Comparison of ENCODE assay signal across 8 cellular contexts in the genomic region with DNA sequence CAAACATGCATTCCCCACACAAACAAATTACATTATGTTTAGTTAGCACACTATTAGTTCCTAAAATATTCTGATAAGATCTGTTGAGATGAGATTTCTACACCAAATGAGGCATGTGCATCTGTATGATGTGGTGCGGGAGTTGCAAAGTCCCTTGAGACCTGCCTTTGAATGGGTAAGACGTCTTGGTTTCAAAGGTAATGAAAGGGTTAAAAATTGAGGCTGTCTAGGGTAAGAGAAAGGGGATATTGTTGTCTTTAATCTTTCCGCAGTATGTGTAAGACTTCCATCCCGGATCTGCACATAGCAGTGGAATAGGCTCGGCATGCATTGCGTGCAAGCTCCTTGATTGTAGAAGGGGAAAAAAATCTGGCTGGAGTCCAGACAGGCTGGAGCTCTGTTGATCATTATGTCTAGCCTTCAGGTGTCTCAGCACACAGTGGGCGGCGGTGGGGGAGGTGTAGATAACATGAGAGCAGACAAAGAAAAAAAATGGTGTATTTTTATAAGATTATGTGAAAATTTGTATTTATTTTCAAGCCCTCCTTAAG.
DNase-seq lines count a peak whose midpoint lies in the region; FAIRE-seq and TF ChIP-seq lines count a peak whose summit lies in the region.

No MANE protein-coding gene starts in this region.

- no peaks in the 10 kb centered on the region for H3K9me2 ChIP-seq in DOHH2 (replicated peaks; ENCODE audit: control insufficient read depth, low read length)

- POLR2A ChIA-PET in HEK293 (lab: Yijun Ruan, JAX), result interaction anchor here (0.5 to 3.5 kb wide), 5 partner anchors 8 to 45 kb away, joined by 3 to 12 read pairs (median 3); no protein-coding TSS in a partner anchor

- peak overlapping the region; percentile 93 for H3K27ac ChIP-seq in DOHH2 (ENCODE audit: low read depth, low read length)
- H3K27ac ChIP-seq in HEK293 (ENCODE audit: extremely low read depth, low read depth, low read length), result peak overlapping the region; percentile 81

- CTCF ChIA-PET in HEK293 (lab: Yijun Ruan, JAX), result interaction anchor here (1.0 kb wide), 1 partner anchor 177 kb away, joined by 5 read pairs; no protein-coding TSS in a partner anchor

- peak overlapping the region; percentile 81 for H3K4me3 ChIP-seq in DOHH2 (ENCODE audit: low read length)
- H3K4me3 ChIP-seq in HEK293 (ENCODE audit: low read depth, low read length), result peak overlapping the region; percentile 86
- H3K4me3 ChIP-seq in skeletal muscle cell (ENCODE audit: low read depth, low read length), result peak overlapping the region; percentile 55

- in situ Hi-C loops in SK-MEL-5 (cut with HindIII; ENCODE audit: low pct_unique_long_range_greater_than_20kb, low sequenced_read_pairs), result no loop called here

- FAIRE-seq in frontal cortex (lab: Jason Lieb, UNC), result no peak

- H3K79me2 ChIP-seq in DOHH2 (ENCODE audit: control insufficient read depth, low read length), result peaks cover 86% of the 10 kb centered on the region

- DNase-seq in NAMALWA (ENCODE audit: low spot score), result peak; percentile 92
- peak; percentile 98 for DNase-seq in SK-MEL-5 (ENCODE audit: low read depth, low spot score)
- peak; percentile 86 for DNase-seq in amniotic stem cell (lab: John Stamatoyannopoulos, UW)
- DNase-seq in hepatic stellate cell (ENCODE audit: low spot score), result peak; percentile 27
- peak; percentile 95 for DNase-seq in skeletal muscle cell (ENCODE audit: low read depth)
- DNase-seq in frontal cortex (ENCODE audit: low spot score in 2 of 2), result no peak

- peaks cover 46% of the 10 kb centered on the region for H3K4me1 ChIP-seq in DOHH2 (ENCODE audit: control insufficient read depth, low read length)
- peaks cover 22% of the 10 kb centered on the region for H3K4me1 ChIP-seq in HEK293 (ENCODE audit: control insufficient read depth, insufficient read depth, low read length)

- no peaks in the 10 kb centered on the region for H3K9me3 ChIP-seq in DOHH2 (ENCODE audit: control insufficient read depth, insufficient read depth, low read length)
- H3K9me3 ChIP-seq in HEK293 (ENCODE audit: control insufficient read depth, insufficient read depth, low read depth, low read length), result no peaks in the 10 kb centered on the region

- TF ChIP-seq CTCF in DOHH2 (IDR thresholded peaks at IDR 0.05; ENCODE audit: low read depth, low read length, poor library complexity, severe bottlenecking) (no peak), HEK293 (tag by site-specific recombination; IDR thresholded peaks at IDR 0.05) (no peak)

- H3K36me3 ChIP-seq in DOHH2 (ENCODE audit: control insufficient read depth, low read length) (peaks cover 54% of the 10 kb centered on the region), HEK293 (ENCODE audit: control insufficient read depth in 2 of 2, insufficient read depth in 1 of 2, low read length in 2 of 2) (no peaks in the 10 kb centered on the region)

- no peaks in the 10 kb centered on the region for H3K27me3 ChIP-seq in DOHH2 (ENCODE audit: control insufficient read depth, low read length)

- peak overlapping the region; percentile 74 for H3K4me2 ChIP-seq in DOHH2 (ENCODE audit: low read length)

- 0 out of 2 replicates have a peak, but pooled peaks cover 4% of the 10 kb centered on the region for H4K20me1 ChIP-seq in DOHH2 (ENCODE audit: control insufficient read depth, insufficient read depth, low read depth, low read length)

- peaks cover 48% of the 10 kb centered on the region for H3F3A ChIP-seq in DOHH2 (ENCODE audit: control insufficient read depth, insufficient read depth)

TF ChIP-seq in HEK293, 187 proteins besides CTCF, POLR2A, EP300 and RAD21 (continues in another document):
- no peak for TF ChIP-seq ZNF341 (tag by site-specific recombination; IDR thresholded peaks at IDR 0.05; ENCODE audit: low read depth)
- no peak for TF ChIP-seq ZNF658 (tag by site-specific recombination; IDR thresholded peaks at IDR 0.05)
- TF ChIP-seq, protein P1, sequence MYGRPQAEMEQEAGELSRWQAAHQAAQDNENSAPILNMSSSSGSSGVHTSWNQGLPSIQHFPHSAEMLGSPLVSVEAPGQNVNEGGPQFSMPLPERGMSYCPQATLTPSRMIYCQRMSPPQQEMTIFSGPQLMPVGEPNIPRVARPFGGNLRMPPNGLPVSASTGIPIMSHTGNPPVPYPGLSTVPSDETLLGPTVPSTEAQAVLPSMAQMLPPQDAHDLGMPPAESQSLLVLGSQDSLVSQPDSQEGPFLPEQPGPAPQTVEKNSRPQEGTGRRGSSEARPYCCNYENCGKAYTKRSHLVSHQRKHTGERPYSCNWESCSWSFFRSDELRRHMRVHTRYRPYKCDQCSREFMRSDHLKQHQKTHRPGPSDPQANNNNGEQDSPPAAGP (tag by site-specific recombination; IDR thresholded peaks at IDR 0.05), result no peak
- TF ChIP-seq TRIM28 (IDR thresholded peaks at IDR 0.05; ENCODE audit: borderline replicate concordance, low read length), result peak; percentile 93
- peak; percentile 91 for TF ChIP-seq ZXDB (tag by site-specific recombination; IDR thresholded peaks at IDR 0.05)
- TF ChIP-seq KLF16 (tag by site-specific recombination; IDR thresholded peaks at IDR 0.05), result no peak
- no peak for TF ChIP-seq ZFP37 (tag by site-specific recombination; IDR thresholded peaks at IDR 0.05)
- no peak for TF ChIP-seq HOXC10 (CRISPR knock-in tag; IDR thresholded peaks at IDR 0.05)
- no peak for TF ChIP-seq ZNF350 (tag by site-specific recombination; IDR thresholded peaks at IDR 0.05)
- TF ChIP-seq, protein P2, sequence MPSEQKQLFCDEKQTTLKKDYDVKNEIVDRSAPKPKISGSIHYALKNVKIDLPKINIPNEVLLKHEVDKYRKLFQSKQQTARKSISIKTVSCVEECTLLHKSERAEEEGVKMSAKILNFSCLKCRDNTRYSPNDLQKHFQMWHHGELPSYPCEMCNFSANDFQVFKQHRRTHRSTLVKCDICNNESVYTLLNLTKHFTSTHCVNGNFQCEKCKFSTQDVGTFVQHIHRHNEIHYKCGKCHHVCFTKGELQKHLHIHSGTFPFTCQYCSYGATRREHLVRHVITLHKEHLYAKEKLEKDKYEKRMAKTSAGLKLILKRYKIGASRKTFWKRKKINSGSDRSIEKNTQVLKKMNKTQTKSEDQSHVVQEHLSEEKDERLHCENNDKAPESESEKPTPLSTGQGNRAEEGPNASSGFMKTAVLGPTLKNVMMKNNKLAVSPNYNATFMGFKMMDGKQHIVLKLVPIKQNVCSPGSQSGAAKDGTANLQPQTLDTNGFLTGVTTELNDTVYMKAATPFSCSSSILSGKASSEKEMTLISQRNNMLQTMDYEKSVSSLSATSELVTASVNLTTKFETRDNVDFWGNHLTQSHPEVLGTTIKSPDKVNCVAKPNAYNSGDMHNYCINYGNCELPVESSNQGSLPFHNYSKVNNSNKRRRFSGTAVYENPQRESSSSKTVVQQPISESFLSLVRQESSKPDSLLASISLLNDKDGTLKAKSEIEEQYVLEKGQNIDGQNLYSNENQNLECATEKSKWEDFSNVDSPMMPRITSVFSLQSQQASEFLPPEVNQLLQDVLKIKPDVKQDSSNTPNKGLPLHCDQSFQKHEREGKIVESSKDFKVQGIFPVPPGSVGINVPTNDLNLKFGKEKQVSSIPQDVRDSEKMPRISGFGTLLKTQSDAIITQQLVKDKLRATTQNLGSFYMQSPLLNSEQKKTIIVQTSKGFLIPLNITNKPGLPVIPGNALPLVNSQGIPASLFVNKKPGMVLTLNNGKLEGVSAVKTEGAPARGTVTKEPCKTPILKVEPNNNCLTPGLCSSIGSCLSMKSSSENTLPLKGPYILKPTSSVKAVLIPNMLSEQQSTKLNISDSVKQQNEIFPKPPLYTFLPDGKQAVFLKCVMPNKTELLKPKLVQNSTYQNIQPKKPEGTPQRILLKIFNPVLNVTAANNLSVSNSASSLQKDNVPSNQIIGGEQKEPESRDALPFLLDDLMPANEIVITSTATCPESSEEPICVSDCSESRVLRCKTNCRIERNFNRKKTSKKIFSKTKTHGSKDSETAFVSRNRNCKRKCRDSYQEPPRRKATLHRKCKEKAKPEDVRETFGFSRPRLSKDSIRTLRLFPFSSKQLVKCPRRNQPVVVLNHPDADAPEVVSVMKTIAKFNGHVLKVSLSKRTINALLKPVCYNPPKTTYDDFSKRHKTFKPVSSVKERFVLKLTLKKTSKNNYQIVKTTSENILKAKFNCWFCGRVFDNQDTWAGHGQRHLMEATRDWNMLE (tag by site-specific recombination; conservative IDR thresholded peaks at IDR 0.05; ENCODE audit: low read depth), result no peak
- no peak for TF ChIP-seq ZSCAN23 (tag by site-specific recombination; IDR thresholded peaks at IDR 0.05)
- no peak for TF ChIP-seq SALL2 (tag by site-specific recombination; IDR thresholded peaks at IDR 0.05; ENCODE audit: borderline replicate concordance)
- TF ChIP-seq PRDM1 (tag by site-specific recombination; IDR thresholded peaks at IDR 0.05), result peak; percentile 92
- no peak for TF ChIP-seq GLI2 (tag by site-specific recombination; IDR thresholded peaks at IDR 0.05; ENCODE audit: borderline replicate concordance, low read depth)
- TF ChIP-seq, protein P3, sequence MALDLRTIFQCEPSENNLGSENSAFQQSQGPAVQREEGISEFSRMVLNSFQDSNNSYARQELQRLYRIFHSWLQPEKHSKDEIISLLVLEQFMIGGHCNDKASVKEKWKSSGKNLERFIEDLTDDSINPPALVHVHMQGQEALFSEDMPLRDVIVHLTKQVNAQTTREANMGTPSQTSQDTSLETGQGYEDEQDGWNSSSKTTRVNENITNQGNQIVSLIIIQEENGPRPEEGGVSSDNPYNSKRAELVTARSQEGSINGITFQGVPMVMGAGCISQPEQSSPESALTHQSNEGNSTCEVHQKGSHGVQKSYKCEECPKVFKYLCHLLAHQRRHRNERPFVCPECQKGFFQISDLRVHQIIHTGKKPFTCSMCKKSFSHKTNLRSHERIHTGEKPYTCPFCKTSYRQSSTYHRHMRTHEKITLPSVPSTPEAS (tag by site-specific recombination; IDR thresholded peaks at IDR 0.05), result no peak; the same call in 1 of the 2 replicates
- no peak for TF ChIP-seq ZNF132 (tag by site-specific recombination; IDR thresholded peaks at IDR 0.05; ENCODE audit: borderline replicate concordance)
- TF ChIP-seq ZNF561 (tag by site-specific recombination; IDR thresholded peaks at IDR 0.05; ENCODE audit: borderline replicate concordance), result no peak; the same call in 1 of the 2 replicates
- TF ChIP-seq ZNF221 (tag by site-specific recombination; IDR thresholded peaks at IDR 0.05; ENCODE audit: borderline replicate concordance), result no peak
- no peak for TF ChIP-seq ZNF416 (tag by site-specific recombination; IDR thresholded peaks at IDR 0.05)
- peak; percentile 93 for TF ChIP-seq ZNF600 (tag by site-specific recombination; IDR thresholded peaks at IDR 0.05)
- TF ChIP-seq ZNF585B (tag by site-specific recombination; IDR thresholded peaks at IDR 0.05), result no peak
- peak; percentile 85 for TF ChIP-seq SP7 (tag by site-specific recombination; IDR thresholded peaks at IDR 0.05)
- TF ChIP-seq ZNF211 (tag by site-specific recombination; IDR thresholded peaks at IDR 0.05; ENCODE audit: low read depth), result no peak
- peak; percentile 97 for TF ChIP-seq MZF1 (tag by site-specific recombination; IDR thresholded peaks at IDR 0.05; ENCODE audit: borderline replicate concordance)
- TF ChIP-seq KLF1 (tag by site-specific recombination; IDR thresholded peaks at IDR 0.05), result no peak

Comparison
In these comparisons a context has a peak if more than half of its experiments do, and no peak if none do; other contexts are left out.
1. DNase-seq: peak in NAMALWA (single experiment), SK-MEL-5 (single experiment), amniotic stem cell (single experiment), hepatic stellate cell (single experiment) and skeletal muscle cell (single experiment); none in frontal cortex (0 of 2).
2. Peak in every context shown above with its lines, with median percentiles within 50 percentile points of each other: H3K4me3 ChIP-seq.